21 cellular contexts compared by ENCODE assay signal in the genomic region with DNA sequence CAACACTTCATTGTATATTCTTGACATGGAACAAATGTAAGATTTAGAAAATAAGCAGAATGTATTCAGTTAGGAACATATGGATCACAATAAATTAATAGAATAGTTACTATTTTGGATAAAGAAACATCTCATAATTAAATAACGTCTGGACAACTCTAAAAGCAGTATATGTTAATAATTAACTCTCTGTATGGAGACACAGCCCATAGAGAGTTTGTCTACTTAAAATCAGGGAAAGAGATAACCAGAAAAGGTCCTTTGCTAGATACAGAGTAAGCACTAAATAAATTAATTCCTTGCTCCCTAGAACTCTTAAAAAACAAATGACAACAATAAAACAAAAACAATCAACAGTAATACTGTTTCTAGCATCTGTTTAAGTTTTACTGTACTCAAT.
DNase-seq lines count a peak whose midpoint lies in the region; ATAC-seq, FAIRE-seq and TF ChIP-seq lines count a peak whose summit lies in the region.
"Had no signal": no experiment of that assay in that cellular context is flagged by ENCODE, and none has a peak within 500 bp of the region (broad histone marks: within the 10 kb centered on the region; RNA-seq: fewer than 3 reads in every experiment).

No MANE protein-coding gene starts in this region.

- FAIRE-seq in G401.6 (lab: Jason Lieb, UNC) (peak; percentile 37), pancreas (lab: Jason Lieb, UNC) (no peak)
- FAIRE-seq: A204.1, K562 had no signal

- WGBS in body of pancreas, 2 donors, result 2 to 16% methylated on average over 1 of the region's 1 CpG
- WGBS in pancreas, 2 donors, result 11 to 13% methylated on average over 1 of the region's 1 CpG

- peak; percentile 11 for DNase-seq in LoVo (ENCODE audit: low spot score)
- no peak for DNase-seq in left colon
- DNase-seq in NCI-H146 (lab: John Stamatoyannopoulos, UW), result no peak
- DNase-seq in germinal center (ENCODE audit: low spot score), result no peak
- no peak for DNase-seq in body of pancreas
- DNase-seq in pancreas, result no peak
- DNase-seq: ACHN; BE2C; C1 segment of cervical spinal cord; CD4-positive, CD25-positive, alpha-beta regulatory T cell; CD8-positive, alpha-beta memory T cell; COR-L47; DMS 273 treated with DMSO at 0.1 percent for 48 hours; DMS79; GF-D8; GOT3; IMR-90 had no signal

- TF ChIP-seq POLR2A in body of pancreas (IDR thresholded peaks at IDR 0.05), result no peak

- H3K9me3 ChIP-seq in body of pancreas (no peaks in the 10 kb centered on the region), pancreas (no peaks in the 10 kb centered on the region)
- H3K9me3 ChIP-seq: BE2C, HAP-1 had no signal

- H3K36me3 ChIP-seq in body of pancreas (replicated peaks in 1 of 2; ENCODE audit: insufficient read depth in 1 of 2, low read depth in 2 of 2) (no peaks in the 10 kb centered on the region), pancreas (no peaks in the 10 kb centered on the region)
- H3K36me3 ChIP-seq: BE2C, HAP-1 had no signal

- peak; percentile 37 for ATAC-seq in left colon
- ATAC-seq in body of pancreas, result no peak
- ATAC-seq in pancreas, result no peak
- ATAC-seq: K562 had no signal

- intact Hi-C loops in left colon (cut with DNase I, micrococcal nuclease) (loop anchor here in 1 of 2 donors (10.0 kb wide), 1 partner anchor 142 kb away; no protein-coding TSS in a partner anchor), body of pancreas (cut with DNase I) (no loop called here), pancreas (cut with DNase I) (no loop called here)

- TF ChIP-seq CTCF in body of pancreas (IDR thresholded peaks at IDR 0.05), result no peak
- no peak for TF ChIP-seq CTCF in pancreas (IDR thresholded peaks at IDR 0.05)

- H3K27ac ChIP-seq in body of pancreas (no peak overlapping the region), pancreas (no peak overlapping the region)

- H3K4me1 ChIP-seq in body of pancreas (no peaks in the 10 kb centered on the region), pancreas (no peaks in the 10 kb centered on the region)
- H3K4me1 ChIP-seq: BE2C had no signal

- H3K4me3 ChIP-seq in body of pancreas (no peak overlapping the region), pancreas (no peak overlapping the region)
- H3K4me3 ChIP-seq: HAP-1, K562 had no signal

- H3K27me3 ChIP-seq in body of pancreas (no peaks in the 10 kb centered on the region), pancreas (no peaks in the 10 kb centered on the region)
- H3K27me3 ChIP-seq: BE2C had no signal
